In the genomic region with DNA sequence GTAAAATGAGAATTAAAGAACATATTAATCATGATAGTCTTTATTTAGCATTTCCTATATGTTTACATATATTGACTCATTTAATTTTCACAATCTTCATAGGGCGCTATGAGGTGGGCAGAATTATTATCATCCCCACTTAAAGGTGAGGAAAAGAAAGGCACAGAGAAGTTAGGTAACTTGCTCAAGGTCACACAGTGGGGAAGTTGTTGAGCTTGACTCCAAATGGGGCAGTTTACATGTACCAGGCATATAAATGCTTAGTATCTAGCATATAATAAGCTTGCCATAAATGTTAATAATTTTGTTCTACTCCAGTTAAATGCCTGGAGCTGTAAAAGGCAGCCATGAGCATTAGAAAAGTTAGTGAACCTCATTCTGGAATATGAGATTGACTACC, we compare ENCODE assay signal across 9 cellular contexts. TPM values are rescaled to one million over a fixed set of nuclear protein-coding genes. Genes with fewer than 3 reads are reported as not detected.
DNase-seq lines count a peak whose midpoint lies in the region; ATAC-seq, FAIRE-seq and TF ChIP-seq lines count a peak whose summit lies in the region.
"Had no signal": no experiment of that assay in that cellular context is flagged by ENCODE, and none has a peak within 500 bp of the region (broad histone marks: within the 10 kb centered on the region; RNA-seq: fewer than 3 reads in every experiment).

No MANE protein-coding gene starts in this region.

- no peak overlapping the region for H3K14ac ChIP-seq in H1 (ENCODE audit: insufficient read length)

- no peak overlapping the region for H3K23ac ChIP-seq in H1 (ENCODE audit: insufficient read length)

- no peak overlapping the region for H2BK5ac ChIP-seq in H1 (ENCODE audit: low read depth, low read length)

- ATAC-seq in HG02884 (IDR thresholded peaks at IDR 0.05; ENCODE audit: unreplicated experiment): no peak

- H3K23me2 ChIP-seq in H1 (ENCODE audit: low read depth, low read length): 0 out of 2 replicates have a peak, but pooled peaks cover 2% of the 10 kb centered on the region

- no peak overlapping the region for H4K5ac ChIP-seq in H1 (ENCODE audit: insufficient read length, low read depth, low read length)

- DNase-seq in GM12864 (ENCODE audit: low read depth) (no peak), OCI-LY7 (ENCODE audit: low spot score) (no peak), H1 (ENCODE audit: low read depth in 1 of 2, low spot score in 2 of 2) (no peak), osteoblast (ENCODE audit: insufficient read length, low spot score, missing footprints) (no peak), NCI-H1436 treated with DMSO at 0.1 percent for 48 hours (lab: John Stamatoyannopoulos, UW) (no peak), NCI-H187 treated with DMSO at 0.1 percent for 48 hours (lab: John Stamatoyannopoulos, UW) (no peak)
- DNase-seq: kidney glomerular epithelial cell had no signal

- H3K9me2 ChIP-seq in OCI-LY7 (ENCODE audit: insufficient read depth, low read length): no peaks in the 10 kb centered on the region

- TF ChIP-seq RAD21 in H1 (IDR thresholded peaks at IDR 0.05 in 1 of 2, conservative IDR thresholded peaks at IDR 0.05 in 1 of 2; ENCODE audit: low read depth in 2 of 2, low read length in 2 of 2): no peak

- WGBS in H1 (ENCODE audit: extremely low coverage in 1 of 2, insufficient coverage in 1 of 2, insufficient read length in 1 of 2, insufficient replicate concordance in 2 of 2, low coverage in 1 of 2, low lambda C conversion rate in 2 of 2, missing lambda C conversion rate in 1 of 2), 2 experiments: 77% methylated on average over 1 of the region's 1 CpG; no CpG with 5 or more reads in 1 of the 2 experiments

- H3K79me2 ChIP-seq in OCI-LY7 (ENCODE audit: insufficient read depth, low read depth, low read length) (peaks cover 54% of the 10 kb centered on the region), H1 (ENCODE audit: control insufficient read depth in 1 of 2, insufficient read depth in 2 of 2, low read length in 2 of 2) (peaks cover 0 to 20% of the 10 kb centered on the region in 2 experiments; a peak in 2 of 4 replicates), osteoblast (ENCODE audit: insufficient read depth, low read length) (peaks cover 43% of the 10 kb centered on the region)

- TF ChIP-seq EP300 in H1 (IDR thresholded peaks at IDR 0.05; ENCODE audit: borderline replicate concordance in 1 of 2, low read depth in 2 of 2, low read length in 2 of 2): no peak

- no peak overlapping the region for H3K56ac ChIP-seq in H1 (replicated peaks; ENCODE audit: insufficient read length, low read depth, low read length)

- no peak overlapping the region for H2BK120ac ChIP-seq in H1 (replicated peaks; ENCODE audit: low read depth, low read length)

- H3K27me3 ChIP-seq in H1 (replicated peaks in 1 of 4; ENCODE audit: control insufficient read depth in 3 of 4, extremely low read depth in 1 of 4, insufficient read depth in 3 of 4, low read length in 3 of 4) (no peaks in the 10 kb centered on the region), osteoblast (ENCODE audit: insufficient read depth, low read length) (no peaks in the 10 kb centered on the region)
- H3K27me3 ChIP-seq: ascending aorta had no signal

- BruUV-seq in OCI-LY7 (replicated peaks; lab: Mats Ljungman, UMichigan): no TSS peak

- H2BK20ac ChIP-seq in H1 (ENCODE audit: low read length): no peak overlapping the region

- CTCF ChIA-PET in OCI-LY7 (lab: Charles Lee; ENCODE audit: unreplicated experiment) (no interaction called here), H1 (lab: Charles Lee; ENCODE audit: partially characterized antibody) (no interaction called here)

- H3K79me1 ChIP-seq in H1 (ENCODE audit: low read depth, low read length): no peaks in the 10 kb centered on the region

- no peak overlapping the region for H3K4ac ChIP-seq in H1 (replicated peaks; ENCODE audit: insufficient read length, low read depth, low read length)

- H4K20me1 ChIP-seq in OCI-LY7 (ENCODE audit: insufficient read depth, low read length) (no peaks in the 10 kb centered on the region), H1 (replicated peaks in 1 of 2; ENCODE audit: control insufficient read depth in 1 of 2, insufficient read depth in 2 of 2, low read length in 2 of 2) (no peaks in the 10 kb centered on the region), osteoblast (ENCODE audit: insufficient read depth, low read length) (no peaks in the 10 kb centered on the region)

- H3K4me3 ChIP-seq in GM12864 (ENCODE audit: low read depth, low read length) (peak overlapping the region; percentile 59), OCI-LY7 (ENCODE audit: low read depth, low read length, poor library complexity, severe bottlenecking) (peak overlapping the region; percentile 94), H1 (ENCODE audit: extremely low read depth in 1 of 4, insufficient read depth in 2 of 4, low read depth in 3 of 4, low read length in 4 of 4) (peak overlapping the region in 2 of 4 experiments; percentile 67 to 95; a peak in 4 of 8 replicates), osteoblast (ENCODE audit: insufficient read depth, low read length) (peak overlapping the region; percentile 73)

- no peak overlapping the region for H3K18ac ChIP-seq in H1 (ENCODE audit: extremely low read depth, low read length)

- peak overlapping the region; percentile 90 for H3K4me2 ChIP-seq in OCI-LY7 (ENCODE audit: low read length)
- H3K4me2 ChIP-seq in H1 (ENCODE audit: insufficient read depth in 1 of 2, low read depth in 2 of 2, low read length in 2 of 2): peak overlapping the region; percentile 84 to 91; a peak in 3 of 4 replicates
- peak overlapping the region; percentile 87 for H3K4me2 ChIP-seq in osteoblast (ENCODE audit: insufficient read depth, low read length)

- H3K9me3 ChIP-seq in OCI-LY7 (ENCODE audit: low read length): no peaks in the 10 kb centered on the region
- no peaks in the 10 kb centered on the region for H3K9me3 ChIP-seq in H1 (ENCODE audit: insufficient read depth in 2 of 2, low read depth in 1 of 2, low read length in 1 of 2)
- no peaks in the 10 kb centered on the region for H3K9me3 ChIP-seq in osteoblast (ENCODE audit: low read depth, low read length)
- H3K9me3 ChIP-seq: ascending aorta had no signal

- no peak overlapping the region for H3K9ac ChIP-seq in H1 (replicated peaks in 1 of 4; ENCODE audit: extremely low read depth in 1 of 4, low read depth in 3 of 4, low read length in 3 of 4)

- H4K91ac ChIP-seq in H1 (replicated peaks; ENCODE audit: insufficient read length, low read length): no peak overlapping the region

- POLR2A ChIA-PET in OCI-LY7 (lab: Charles Lee) (interaction anchor here (0.7 kb wide), 1 partner anchor 47 kb away, joined by 3 read pairs; the partner anchor contains the start of gene F8), H1 (lab: Charles Lee; ENCODE audit: partially characterized antibody) (no interaction called here)

- H3K27ac ChIP-seq in OCI-LY7 (ENCODE audit: low read depth, low read length, poor library complexity, severe bottlenecking) (no peak overlapping the region), H1 (ENCODE audit: low read depth, low read length) (no peak overlapping the region), osteoblast (ENCODE audit: low read depth, low read length) (peak overlapping the region; percentile 73)

- no peak overlapping the region for H2BK15ac ChIP-seq in H1 (ENCODE audit: low read length)

- no peak for TF ChIP-seq CTCF in GM12864 (IDR thresholded peaks at IDR 0.05; ENCODE audit: low read depth, low read length, missing control alignments)
- TF ChIP-seq CTCF in OCI-LY7 (conservative IDR thresholded peaks at IDR 0.05; ENCODE audit: low read length): no peak
- no peak for TF ChIP-seq CTCF in H1 (IDR thresholded peaks at IDR 0.05; ENCODE audit: control extremely low read depth in 1 of 3, insufficient read depth in 1 of 3, low read depth in 1 of 3, low read length in 3 of 3)
- no peak for TF ChIP-seq CTCF in osteoblast (IDR thresholded peaks at IDR 0.05; ENCODE audit: extremely low read depth, low read depth, low read length)

- H3K4me1 ChIP-seq in OCI-LY7 (ENCODE audit: insufficient read depth, low read length, poor library complexity, severe bottlenecking) (peaks cover 33% of the 10 kb centered on the region), H1 (replicated peaks in 1 of 4; ENCODE audit: control insufficient read depth in 3 of 4, insufficient read depth in 4 of 4, low read length in 3 of 4) (no peaks in the 10 kb centered on the region), osteoblast (ENCODE audit: insufficient read depth, low read length) (peaks cover 29% of the 10 kb centered on the region)
- H3K4me1 ChIP-seq: ascending aorta had no signal

- H4K8ac ChIP-seq in H1 (ENCODE audit: extremely low read depth, insufficient read depth, low read length): no peak overlapping the region

- FAIRE-seq in H1 (lab: Jason Lieb, UNC): no peak

- H3K36me3 ChIP-seq in OCI-LY7 (ENCODE audit: insufficient read depth, low read length) (peaks cover 17% of the 10 kb centered on the region), H1 (ENCODE audit: control insufficient read depth in 2 of 4, insufficient read depth in 4 of 4, low read length in 3 of 4) (peaks cover 0 to 5% (median 1%) of the 10 kb centered on the region in 4 experiments; a peak in 3 of 8 replicates), osteoblast (ENCODE audit: insufficient read depth, low read length) (peaks cover 6% of the 10 kb centered on the region)
- H3K36me3 ChIP-seq: ascending aorta had no signal

- H2AFZ ChIP-seq in OCI-LY7 (ENCODE audit: low read length) (peak overlapping the region; percentile 91; the same call in 1 of the 2 replicates), H1 (ENCODE audit: low read length) (no peak overlapping the region), osteoblast (ENCODE audit: low read length) (no peak overlapping the region)

- no peak for TF ChIP-seq POLR2A in H1 (IDR thresholded peaks at IDR 0.05; ENCODE audit: control extremely low read depth in 1 of 2, low read depth in 2 of 2, low read length in 2 of 2)

- intact Hi-C loops in OCI-LY7 (cut with micrococcal nuclease; ENCODE audit: unreplicated experiment): no loop called here

- H2AK5ac ChIP-seq in H1 (ENCODE audit: low read depth, low read length): no peak overlapping the region

- H2BK12ac ChIP-seq in H1 (ENCODE audit: low read depth, low read length): no peak overlapping the region

RNA-seq across cellular contexts. Expression of gene CMC4, which starts 1.5 kb away (rescaled TPM):
- total RNA-seq in OCI-LY7 (2014; rRNA removed; shearing (Covaris generic)): 23.9 and 30.6 TPM in 2 replicates
- total RNA-seq in OCI-LY7 (2022) (12.2 and 14.3 TPM in 2 replicates), osteoblast (13.3 and 17.0 TPM in 2 replicates)
- 3.7 and 6.0 TPM in 2 replicates for total RNA-seq in H1 (2021; fragmentation: NEBNext Ultra II Directional; extraction: Animal tissue kit (Norgen Biotek cat#: 25700))
- polyA plus RNA-seq in H1 (2011; rRNA removed): 7.8 and 8.8 TPM in 2 replicates
- 8.0 TPM for polyA plus RNA-seq in H1 (2011; cell fraction: cytosol; rRNA removed)
- 5.3 TPM for polyA plus RNA-seq in H1 (2011; cell fraction: nucleus; rRNA removed)
- 5.9 to 7.1 TPM (median 6.3 TPM) in 4 replicates for polyA plus RNA-seq in H1 (2012, experiment 1 of 2)
- polyA plus RNA-seq in H1 (2012, experiment 2 of 2): 10.9 TPM
- polyA plus RNA-seq in H1 (2013, experiment 1 of 2): 7.4 TPM
- 9.1 TPM for polyA plus RNA-seq in H1 (2013, experiment 2 of 2)
- 1.2 and 1.8 TPM in 2 replicates for polyA minus RNA-seq in H1 (2011; rRNA and poly(A)+ RNA removed)
- 1.8 TPM for polyA minus RNA-seq in H1 (2011; cell fraction: cytosol; rRNA and poly(A)+ RNA removed)
- polyA minus RNA-seq in H1 (2011; cell fraction: nucleus; rRNA and poly(A)+ RNA removed): not detected

RNA-seq across cellular contexts. Expression of gene MTCP1, which starts 1.5 kb away (rescaled TPM):
- total RNA-seq in OCI-LY7 (2014; rRNA removed; shearing (Covaris generic)): 13.4 and 16.9 TPM in 2 replicates
- total RNA-seq in OCI-LY7 (2022) (37.3 and 39.6 TPM in 2 replicates), osteoblast (3.3 and 6.2 TPM in 2 replicates)
- 12.3 and 18.3 TPM in 2 replicates for total RNA-seq in H1 (2021; fragmentation: NEBNext Ultra II Directional; extraction: Animal tissue kit (Norgen Biotek cat#: 25700))
- 1.2 and 2.0 TPM in 2 replicates for polyA plus RNA-seq in H1 (2011; rRNA removed)
- polyA plus RNA-seq in H1 (2011; cell fraction: cytosol; rRNA removed): 2.1 TPM
- 8.8 TPM for polyA plus RNA-seq in H1 (2011; cell fraction: nucleus; rRNA removed)
- polyA plus RNA-seq in H1 (2012, experiment 1 of 2): 6.4 to 17.0 TPM (median 10.3 TPM) in 4 replicates
- 13.6 TPM for polyA plus RNA-seq in H1 (2012, experiment 2 of 2)
- 24.4 TPM for polyA plus RNA-seq in H1 (2013, experiment 1 of 2)
- polyA plus RNA-seq in H1 (2013, experiment 2 of 2): 26.7 TPM
- 1.9 and 3.4 TPM in 2 replicates for polyA minus RNA-seq in H1 (2011; rRNA and poly(A)+ RNA removed)
- polyA minus RNA-seq in H1 (2011; cell fraction: cytosol; rRNA and poly(A)+ RNA removed): 1.6 TPM
- polyA minus RNA-seq in H1 (2011; cell fraction: nucleus; rRNA and poly(A)+ RNA removed): 5.3 TPM

RNA-seq across cellular contexts. Expression of gene BRCC3, which starts 1.9 kb away (rescaled TPM):
- total RNA-seq in OCI-LY7 (2014; rRNA removed; shearing (Covaris generic)): 11.9 and 12.1 TPM in 2 replicates
- total RNA-seq in OCI-LY7 (2022) (23.5 and 25.8 TPM in 2 replicates), osteoblast (10.1 and 10.6 TPM in 2 replicates)
- 23.2 and 23.7 TPM in 2 replicates for total RNA-seq in H1 (2021; fragmentation: NEBNext Ultra II Directional; extraction: Animal tissue kit (Norgen Biotek cat#: 25700))
- 7.9 and 13.1 TPM in 2 replicates for polyA plus RNA-seq in H1 (2011; rRNA removed)
- polyA plus RNA-seq in H1 (2011; cell fraction: cytosol; rRNA removed): 14.4 TPM
- polyA plus RNA-seq in H1 (2011; cell fraction: nucleus; rRNA removed): 20.3 TPM
- polyA plus RNA-seq in H1 (2012, experiment 1 of 2): 16.4 to 22.9 TPM (median 21.8 TPM) in 4 replicates
- polyA plus RNA-seq in H1 (2012, experiment 2 of 2): 1.6 TPM
- polyA plus RNA-seq in H1 (2013, experiment 1 of 2): 22.6 TPM
- polyA plus RNA-seq in H1 (2013, experiment 2 of 2): 20.4 TPM
- polyA minus RNA-seq in H1 (2011; rRNA and poly(A)+ RNA removed): 18.6 and 35.7 TPM in 2 replicates
- 11.4 TPM for polyA minus RNA-seq in H1 (2011; cell fraction: cytosol; rRNA and poly(A)+ RNA removed)
- 43.9 TPM for polyA minus RNA-seq in H1 (2011; cell fraction: nucleus; rRNA and poly(A)+ RNA removed)

RNA-seq across cellular contexts. Expression of gene FUNDC2, which starts 42.8 kb away (rescaled TPM):
- total RNA-seq in OCI-LY7 (2014; rRNA removed; shearing (Covaris generic)): 37.2 and 57.5 TPM in 2 replicates
- total RNA-seq in OCI-LY7 (2022) (45.3 and 50.0 TPM in 2 replicates), osteoblast (46.6 and 47.4 TPM in 2 replicates)
- 66.0 and 67.7 TPM in 2 replicates for total RNA-seq in H1 (2021; fragmentation: NEBNext Ultra II Directional; extraction: Animal tissue kit (Norgen Biotek cat#: 25700))
- polyA plus RNA-seq in H1 (2011; rRNA removed): 58.9 and 93.7 TPM in 2 replicates
- 75.8 TPM for polyA plus RNA-seq in H1 (2011; cell fraction: cytosol; rRNA removed)
- polyA plus RNA-seq in H1 (2011; cell fraction: nucleus; rRNA removed): 54.4 TPM
- polyA plus RNA-seq in H1 (2012, experiment 1 of 2): 66.9 to 74.6 TPM (median 71.1 TPM) in 4 replicates
- 41.2 TPM for polyA plus RNA-seq in H1 (2012, experiment 2 of 2)
- 38.0 TPM for polyA plus RNA-seq in H1 (2013, experiment 1 of 2)
- 43.5 TPM for polyA plus RNA-seq in H1 (2013, experiment 2 of 2)
- 44.2 and 54.2 TPM in 2 replicates for polyA minus RNA-seq in H1 (2011; rRNA and poly(A)+ RNA removed)
- 9.7 TPM for polyA minus RNA-seq in H1 (2011; cell fraction: cytosol; rRNA and poly(A)+ RNA removed)
- 14.7 TPM for polyA minus RNA-seq in H1 (2011; cell fraction: nucleus; rRNA and poly(A)+ RNA removed)

RNA-seq across cellular contexts. Expression of gene F8, which starts 46.9 kb away (rescaled TPM):
- total RNA-seq in OCI-LY7 (2014; rRNA removed; shearing (Covaris generic)): 0.47 and 0.95 TPM in 2 replicates
- total RNA-seq in OCI-LY7 (2022) (1.7 and 2.1 TPM in 2 replicates), osteoblast (10.9 and 12.1 TPM in 2 replicates)
- total RNA-seq in H1 (2021; fragmentation: NEBNext Ultra II Directional; extraction: Animal tissue kit (Norgen Biotek cat#: 25700)): 2.3 and 2.6 TPM in 2 replicates
- polyA plus RNA-seq in H1 (2011; rRNA removed): 1.1 TPM in 2 replicates
- 1.2 TPM for polyA plus RNA-seq in H1 (2011; cell fraction: cytosol; rRNA removed)
- polyA plus RNA-seq in H1 (2011; cell fraction: nucleus; rRNA removed): 1.3 TPM
- polyA plus RNA-seq in H1 (2012, experiment 1 of 2): 1.6 to 2.3 TPM (median 1.8 TPM) in 4 replicates
- 0.28 TPM for polyA plus RNA-seq in H1 (2012, experiment 2 of 2)
- 0.87 TPM for polyA plus RNA-seq in H1 (2013, experiment 1 of 2)
- polyA plus RNA-seq in H1 (2013, experiment 2 of 2): 1.1 TPM
- polyA minus RNA-seq in H1 (2011; rRNA and poly(A)+ RNA removed): 5.2 and 7.9 TPM in 2 replicates
- 0.73 TPM for polyA minus RNA-seq in H1 (2011; cell fraction: cytosol; rRNA and poly(A)+ RNA removed)
- polyA minus RNA-seq in H1 (2011; cell fraction: nucleus; rRNA and poly(A)+ RNA removed): 4.7 TPM
